In genomic region chr6:63193324-63193723, GRCh38 we compare ENCODE assay signal across 40 cellular contexts. TPM values are rescaled to one million over a fixed set of nuclear protein-coding genes. Genes with fewer than 3 reads are reported as not detected.
"Had no signal": no experiment of that assay in that cellular context is flagged by ENCODE, and none has a peak within 500 bp of the region (broad histone marks: within the 10 kb centered on the region; RNA-seq: fewer than 3 reads in every experiment).

No MANE protein-coding gene starts in this region.

- H3K4me3 ChIP-seq: adrenal gland, ascending aorta, body of pancreas, breast epithelium, cardiac muscle cell had no signal

- H3K36me3 ChIP-seq: adrenal gland, ascending aorta, brain microvascular endothelial cell, breast epithelium, cardiac muscle cell had no signal

- ATAC-seq: activated naive CD4-positive, alpha-beta T cell treated with anti-CD3 and anti-CD28 coated beads, Interleukin-2, amount 50 U/mL, for 72 hours; activated naive CD8-positive, alpha-beta T cell treated with anti-CD3 and anti-CD28 coated beads, Interleukin-2, amount 50 U/mL, for 24 hours; activated T-cell treated with anti-CD3 and anti-CD28 coated beads, Interleukin-2, amount 50 U/mL, for 4 hours; activated T-cell treated with anti-CD3 and anti-CD28 coated beads, Interleukin-2, amount 50 U/mL, for 72 hours; activated T-helper 17 cell treated with anti-CD3 and anti-CD28 coated beads, Interleukin-2, amount 50 U/mL, for 72 hours; body of pancreas had no signal

- H3K4me1 Mint-ChIP-seq: activated naive CD4-positive, alpha-beta T cell treated with anti-CD3 and anti-CD28 coated beads, Interleukin-2, amount 10 ng/mL, durations not matched to agents 7 days and 5 days; activated naive CD4-positive, alpha-beta T cell treated with anti-CD3 and anti-CD28 coated beads, Interleukin-2, amount 50 U/mL, for 24 hours; activated naive CD8-positive, alpha-beta T cell treated with anti-CD3 and anti-CD28 coated beads for 36 hours; activated naive CD8-positive, alpha-beta T cell treated with anti-CD3 and anti-CD28 coated beads, Interleukin-2, amount 10 ng/mL, durations not matched to agents 7 days and 5 days; activated naive CD8-positive, alpha-beta T cell treated with anti-CD3 and anti-CD28 coated beads, Interleukin-2, amount 50 U/mL, for 24 hours; activated T-helper 17 cell treated with anti-CD3 and anti-CD28 coated beads, Interleukin-2, amount 50 U/mL, for 72 hours; brain; central memory CD8-positive, alpha-beta T cell had no signal

- H3K4me3 Mint-ChIP-seq: activated naive CD4-positive, alpha-beta T cell treated with anti-CD3 and anti-CD28 coated beads for 36 hours; activated naive CD4-positive, alpha-beta T cell treated with anti-CD3 and anti-CD28 coated beads, Interleukin-2, amount 10 ng/mL, durations not matched to agents 7 days and 5 days; activated naive CD4-positive, alpha-beta T cell treated with anti-CD3 and anti-CD28 coated beads, Interleukin-2, amount 50 U/mL, for 24 hours; activated naive CD8-positive, alpha-beta T cell; activated naive CD8-positive, alpha-beta T cell treated with anti-CD3 and anti-CD28 coated beads for 36 hours; activated naive CD8-positive, alpha-beta T cell treated with anti-CD3 and anti-CD28 coated beads, Interleukin-2, amount 10 ng/mL, durations not matched to agents 7 days and 5 days; activated naive CD8-positive, alpha-beta T cell treated with anti-CD3 and anti-CD28 coated beads, Interleukin-2, amount 50 U/mL, for 24 hours; activated T-cell treated with anti-CD3 and anti-CD28 coated beads, Interleukin-2, amount 50 U/mL, for 24 hours; activated T-cell treated with anti-CD3 and anti-CD28 coated beads, Interleukin-2, amount 50 U/mL, for 4 hours; activated T-cell treated with anti-CD3 and anti-CD28 coated beads, Interleukin-2, amount 50 U/mL, for 72 hours; activated T-helper 1 cell treated with anti-CD3 and anti-CD28 coated beads, Interleukin-12 subunit alpha, Interleukin-12 subunit beta, Interleukin-2, Interleukin-4 antibody, amounts not matched to agents 30 ng/mL and 10 ng/mL and 1 ng/mL, durations not matched to agents 14 hours and 24 hours and 36 hours; activated T-helper 17 cell treated with anti-CD3 and anti-CD28 coated beads, Interleukin-2, amount 50 U/mL, for 72 hours; brain; central memory CD8-positive, alpha-beta T cell had no signal

- H3K9me3 ChIP-seq: adrenal gland, ascending aorta, body of pancreas, breast epithelium had no signal

- DNase-seq: activated effector memory CD4-positive, alpha-beta T cell treated with anti-CD3 and anti-CD28 coated beads, Interleukin-2, amount 50 U/mL, for 16 hours; activated effector memory CD4-positive, alpha-beta T cell treated with Interleukin-2 at 50 U/mL for 16 hours; activated gamma-delta T cell; activated gamma-delta T cell treated with Interleukin-2 at 50 U/mL for 16 hours; activated naive CD4-positive, alpha-beta T cell; activated naive CD4-positive, alpha-beta T cell treated with anti-CD3 and anti-CD28 coated beads for 36 hours; activated naive CD4-positive, alpha-beta T cell treated with anti-CD3 and anti-CD28 coated beads, Interleukin-2, amount 10 ng/mL, durations not matched to agents 7 days and 5 days; activated naive CD4-positive, alpha-beta T cell treated with anti-CD3 and anti-CD28 coated beads, Interleukin-2, amount 50 U/mL, for 16 hours; activated naive CD4-positive, alpha-beta T cell treated with Interleukin-2 at 50 U/mL for 16 hours; activated naive CD8-positive, alpha-beta T cell treated with anti-CD3 and anti-CD28 coated beads for 36 hours; activated naive CD8-positive, alpha-beta T cell treated with anti-CD3 and anti-CD28 coated beads, Interleukin-2, amount 10 ng/mL, durations not matched to agents 7 days and 5 days; activated naive CD8-positive, alpha-beta T cell treated with anti-CD3 and anti-CD28 coated beads, Interleukin-2, amount 50 U/mL, for 24 hours; activated T-cell treated with anti-CD3 and anti-CD28 coated beads for 4 hours; activated T-cell treated with anti-CD3 and anti-CD28 coated beads, Interleukin-2, amount 50 U/mL, for 1 hour; activated T-cell treated with anti-CD3 and anti-CD28 coated beads, Interleukin-2, amount 50 U/mL, for 24 hours; activated T-cell treated with anti-CD3 and anti-CD28 coated beads, Interleukin-2, amount 50 U/mL, for 4 hours; activated T-cell treated with anti-CD3 and anti-CD28 coated beads, Interleukin-2, amount 50 U/mL, for 48 hours; activated T-cell treated with anti-CD3 and anti-CD28 coated beads, Interleukin-2, amount 50 U/mL, for 72 hours; adrenal gland; amniotic stem cell; amygdala; anterior cingulate cortex; aorta; body of pancreas; brain microvascular endothelial cell; caudate nucleus; central memory CD4-positive, alpha-beta T cell; cerebellar nuclear complex had no signal

- H3K27me3 Mint-ChIP-seq: activated naive CD4-positive, alpha-beta T cell treated with anti-CD3 and anti-CD28 coated beads, Interleukin-2, amount 10 ng/mL, durations not matched to agents 7 days and 5 days; activated naive CD4-positive, alpha-beta T cell treated with anti-CD3 and anti-CD28 coated beads, Interleukin-2, amount 50 U/mL, for 24 hours; activated naive CD8-positive, alpha-beta T cell; activated naive CD8-positive, alpha-beta T cell treated with anti-CD3 and anti-CD28 coated beads for 36 hours; activated naive CD8-positive, alpha-beta T cell treated with anti-CD3 and anti-CD28 coated beads, Interleukin-2, amount 10 ng/mL, durations not matched to agents 7 days and 5 days; activated naive CD8-positive, alpha-beta T cell treated with anti-CD3 and anti-CD28 coated beads, Interleukin-2, amount 50 U/mL, for 24 hours; activated T-cell treated with anti-CD3 and anti-CD28 coated beads, Interleukin-2, amount 50 U/mL, for 24 hours; activated T-helper 17 cell treated with anti-CD3 and anti-CD28 coated beads, Interleukin-2, amount 50 U/mL, for 72 hours; brain; central memory CD8-positive, alpha-beta T cell had no signal

- H3K27ac ChIP-seq: adrenal gland, ascending aorta, body of pancreas, brain microvascular endothelial cell, breast epithelium, cardiac muscle cell had no signal

- H3K27me3 ChIP-seq: adrenal gland, ascending aorta, body of pancreas, brain microvascular endothelial cell, breast epithelium, cardiac muscle cell had no signal

- H3K4me1 ChIP-seq: adrenal gland, ascending aorta, body of pancreas, breast epithelium had no signal

- H3K27ac Mint-ChIP-seq: activated naive CD4-positive, alpha-beta T cell treated with anti-CD3 and anti-CD28 coated beads for 36 hours; activated naive CD4-positive, alpha-beta T cell treated with anti-CD3 and anti-CD28 coated beads, Interleukin-2, amount 10 ng/mL, durations not matched to agents 7 days and 5 days; activated naive CD4-positive, alpha-beta T cell treated with anti-CD3 and anti-CD28 coated beads, Interleukin-2, amount 50 U/mL, for 24 hours; activated naive CD4-positive, alpha-beta T cell treated with anti-CD3 and anti-CD28 coated beads, Interleukin-2, amount 50 U/mL, for 72 hours; activated naive CD8-positive, alpha-beta T cell; activated naive CD8-positive, alpha-beta T cell treated with anti-CD3 and anti-CD28 coated beads for 36 hours; activated naive CD8-positive, alpha-beta T cell treated with anti-CD3 and anti-CD28 coated beads, Interleukin-2, amount 10 ng/mL, durations not matched to agents 7 days and 5 days; activated naive CD8-positive, alpha-beta T cell treated with anti-CD3 and anti-CD28 coated beads, Interleukin-2, amount 50 U/mL, for 24 hours; activated T-cell treated with anti-CD3 and anti-CD28 coated beads, Interleukin-2, amount 50 U/mL, for 24 hours; activated T-cell treated with anti-CD3 and anti-CD28 coated beads, Interleukin-2, amount 50 U/mL, for 72 hours; activated T-helper 1 cell treated with anti-CD3 and anti-CD28 coated beads, Interleukin-12 subunit alpha, Interleukin-12 subunit beta, Interleukin-2, Interleukin-4 antibody, amounts not matched to agents 30 ng/mL and 10 ng/mL and 1 ng/mL, durations not matched to agents 14 hours and 24 hours and 36 hours; activated T-helper 17 cell treated with anti-CD3 and anti-CD28 coated beads, Interleukin-2, amount 50 U/mL, for 72 hours; activated T-helper 2 cell treated with anti-CD3 and anti-CD28 coated beads, Interferon-gamma antibody, Interleukin-2, Interleukin-4, amounts not matched to agents 10 μg/mL and 5 μg/mL and 100 μg/mL, durations not matched to agents 14 hours and 24 hours and 36 hours; brain had no signal

- H3K9me3 Mint-ChIP-seq: activated naive CD4-positive, alpha-beta T cell treated with anti-CD3 and anti-CD28 coated beads, Interleukin-2, amount 10 ng/mL, durations not matched to agents 7 days and 5 days; activated naive CD4-positive, alpha-beta T cell treated with anti-CD3 and anti-CD28 coated beads, Interleukin-2, amount 50 U/mL, for 24 hours; activated T-helper 1 cell treated with anti-CD3 and anti-CD28 coated beads, Interleukin-12 subunit alpha, Interleukin-12 subunit beta, Interleukin-2, Interleukin-4 antibody, amounts not matched to agents 30 ng/mL and 10 ng/mL and 1 ng/mL, durations not matched to agents 14 hours and 24 hours and 36 hours had no signal

- H3K36me3 Mint-ChIP-seq: activated naive CD4-positive, alpha-beta T cell treated with anti-CD3 and anti-CD28 coated beads, Interleukin-2, amount 10 ng/mL, durations not matched to agents 7 days and 5 days; activated naive CD4-positive, alpha-beta T cell treated with anti-CD3 and anti-CD28 coated beads, Interleukin-2, amount 50 U/mL, for 24 hours; activated naive CD4-positive, alpha-beta T cell treated with anti-CD3 and anti-CD28 coated beads, Interleukin-2, amount 50 U/mL, for 72 hours; activated naive CD8-positive, alpha-beta T cell; activated naive CD8-positive, alpha-beta T cell treated with anti-CD3 and anti-CD28 coated beads for 36 hours; activated naive CD8-positive, alpha-beta T cell treated with anti-CD3 and anti-CD28 coated beads, Interleukin-2, amount 10 ng/mL, durations not matched to agents 7 days and 5 days; brain had no signal

RNA-seq across cellular contexts. Expression of gene FKBP1C, which starts 17.9 kb away (rescaled TPM):
- total RNA-seq: activated naive CD4-positive, alpha-beta T cell treated with anti-CD3 and anti-CD28 coated beads, Interleukin-2, amount 50 U/mL, for 72 hours; ascending aorta; body of pancreas; bronchial epithelial cell had no signal
